1 cellular context compared by ENCODE assay signal in genomic region chr4:76283900-76284299, GRCh38.
TF ChIP-seq lines count a peak whose summit lies in the region.

No MANE protein-coding gene starts in this region.

TF ChIP-seq in K562, 482 proteins besides CTCF, POLR2A, EP300 and RAD21 (continued from another document):
- TF ChIP-seq NR0B1 (IDR thresholded peaks at IDR 0.05; ENCODE audit: partially characterized antibody) (no peak), SNRNP70 (optimal IDR thresholded peaks at IDR 0.05; ENCODE audit: low read depth, low read length) (no peak), USF1 (CRISPR knock-in tag; IDR thresholded peaks at IDR 0.05) (no peak), U2AF2 (optimal IDR thresholded peaks at IDR 0.05; ENCODE audit: low read depth, low read length) (no peak), PTTG1 (tag; IDR thresholded peaks at IDR 0.05; ENCODE audit: low read depth) (no peak), ZHX1 (conservative IDR thresholded peaks at IDR 0.05; ENCODE audit: low read length) (no peak), NFE2L1 (tag; IDR thresholded peaks at IDR 0.05; ENCODE audit: borderline replicate concordance, low read depth) (no peak), FOXA3 (CRISPR knock-in tag; conservative IDR thresholded peaks at IDR 0.05 in 1 of 2, IDR thresholded peaks at IDR 0.05 in 1 of 2) (no peak), ID3 (CRISPR knock-in tag; IDR thresholded peaks at IDR 0.05) (no peak), ID3 (tag; IDR thresholded peaks at IDR 0.05) (no peak)
TF ChIP-seq in K562: peak in this region for 0.
